Comparison of ENCODE assay signal across 19 cellular contexts in the genomic region with DNA sequence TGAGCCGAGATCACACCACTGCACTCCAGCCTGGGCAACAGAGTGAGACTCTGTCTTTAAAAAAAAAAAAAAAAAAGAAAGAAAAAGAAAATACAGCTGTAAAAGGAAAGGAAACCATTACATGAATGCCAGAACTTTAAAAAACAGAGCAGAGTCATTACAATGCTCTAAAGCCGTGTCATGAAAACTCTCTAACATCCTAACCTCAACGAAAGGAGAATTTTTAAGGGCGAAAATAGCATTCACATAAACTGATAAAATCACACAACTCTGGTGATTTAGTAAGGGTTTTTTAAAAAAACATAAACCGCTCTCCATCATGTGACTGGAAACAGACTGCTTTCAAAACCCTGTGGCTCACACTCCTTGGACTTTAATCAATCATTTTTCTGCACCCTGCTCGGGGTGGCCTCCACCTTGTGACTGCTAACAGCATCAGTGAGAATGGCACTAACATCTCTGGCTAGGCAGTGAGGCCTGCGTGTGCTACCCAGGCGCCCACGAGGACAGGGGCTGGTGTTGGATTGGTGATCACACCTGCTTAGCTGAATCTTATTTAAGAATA. TPM values are rescaled to one million over a fixed set of nuclear protein-coding genes. Genes with fewer than 3 reads are reported as not detected.
A peak's percentile ranks its signal among the peaks of the same experiment; 100 is the strongest.
DNase-seq lines count a peak whose midpoint lies in the region; ATAC-seq lines count a peak whose summit lies in the region.
"Had no signal": no experiment of that assay in that cellular context is flagged by ENCODE, and none has a peak within 500 bp of the region (broad histone marks: within the 10 kb centered on the region; RNA-seq: fewer than 3 reads in every experiment).

No MANE protein-coding gene starts in this region.

- H3K9me3 Mint-ChIP-seq in activated CD4-positive, alpha-beta T cell treated with anti-CD3 and anti-CD28 coated beads, Interleukin-2, amount 10 ng/mL, durations not matched to agents 7 days and 5 days = no peaks in the 10 kb centered on the region
- no peaks in the 10 kb centered on the region for H3K9me3 Mint-ChIP-seq in T-helper 2 cell treated with Interferon-gamma antibody and Interleukin-4, amounts not matched to agents 5 μg/mL and 100 μg/mL, for 36 hours
- no peaks in the 10 kb centered on the region for H3K9me3 Mint-ChIP-seq in effector memory CD8-positive, alpha-beta T cell
- no peaks in the 10 kb centered on the region for H3K9me3 Mint-ChIP-seq in stimulated activated effector memory CD8-positive, alpha-beta T cell treated with anti-CD3 and anti-CD28 coated beads, Interleukin-12 subunit alpha, Interleukin-12 subunit beta, amount 100 ng/mL, for 72 hours
- H3K9me3 Mint-ChIP-seq: HFFc6 had no signal

- no peaks in the 10 kb centered on the region for H3K27me3 ChIP-seq in HAP-1 (ENCODE audit: low read depth)
- H3K27me3 ChIP-seq: sigmoid colon had no signal

- in situ Hi-C loops in HAP-1 (cut with MboI; ENCODE audit: low sequenced_read_pairs) = no loop called here

- CTCF ChIA-PET in activated CD4-positive, alpha-beta T cell treated with anti-CD3 and anti-CD28 coated beads, Interleukin-2, amount 10 ng/mL, durations not matched to agents 7 days and 5 days (lab: Charles Lee) = no interaction called here

- H3K27ac Mint-ChIP-seq in activated CD4-positive, alpha-beta T cell treated with anti-CD3 and anti-CD28 coated beads, Interleukin-2, amount 10 ng/mL, durations not matched to agents 7 days and 5 days = peak overlapping the region; percentile 63
- H3K27ac Mint-ChIP-seq in T-helper 2 cell treated with Interferon-gamma antibody and Interleukin-4, amounts not matched to agents 5 μg/mL and 100 μg/mL, for 36 hours = peak overlapping the region; percentile 80
- peak overlapping the region in 1 of 2 donors; percentile 51 for H3K27ac Mint-ChIP-seq in effector memory CD8-positive, alpha-beta T cell
- peak overlapping the region; percentile 70 for H3K27ac Mint-ChIP-seq in stimulated activated effector memory CD8-positive, alpha-beta T cell treated with anti-CD3 and anti-CD28 coated beads, Interleukin-12 subunit alpha, Interleukin-12 subunit beta, amount 100 ng/mL, for 72 hours
- H3K27ac Mint-ChIP-seq: type B pancreatic cell had no signal

- H3K9me3 ChIP-seq in HAP-1 = no peaks in the 10 kb centered on the region
- H3K9me3 ChIP-seq: sigmoid colon had no signal

- H3K4me1 ChIP-seq in HAP-1 = no peaks in the 10 kb centered on the region
- H3K4me1 ChIP-seq: sigmoid colon had no signal

- peak; percentile 51 for ATAC-seq in effector memory CD8-positive, alpha-beta T cell (replicated peaks)
- ATAC-seq in stimulated activated effector memory CD8-positive, alpha-beta T cell treated with anti-CD3 and anti-CD28 coated beads, Interleukin-12 subunit alpha, Interleukin-12 subunit beta, amount 100 ng/mL, for 72 hours = peak; percentile 51
- ATAC-seq in GM21528 (IDR thresholded peaks at IDR 0.05; ENCODE audit: low FRiP score, unreplicated experiment) = no peak

- no peak overlapping the region for H3K4me3 Mint-ChIP-seq in activated CD4-positive, alpha-beta T cell treated with anti-CD3 and anti-CD28 coated beads, Interleukin-2, amount 10 ng/mL, durations not matched to agents 7 days and 5 days
- H3K4me3 Mint-ChIP-seq in T-helper 2 cell treated with Interferon-gamma antibody and Interleukin-4, amounts not matched to agents 5 μg/mL and 100 μg/mL, for 36 hours = peak overlapping the region; percentile 62
- H3K4me3 Mint-ChIP-seq in effector memory CD8-positive, alpha-beta T cell = peak overlapping the region in 1 of 2 donors; percentile 7
- H3K4me3 Mint-ChIP-seq in stimulated activated effector memory CD8-positive, alpha-beta T cell treated with anti-CD3 and anti-CD28 coated beads, Interleukin-12 subunit alpha, Interleukin-12 subunit beta, amount 100 ng/mL, for 72 hours = no peak overlapping the region
- H3K4me3 Mint-ChIP-seq: CD14-positive monocyte, HFFc6, type B pancreatic cell had no signal

- H3K36me3 Mint-ChIP-seq in activated CD4-positive, alpha-beta T cell treated with anti-CD3 and anti-CD28 coated beads, Interleukin-2, amount 10 ng/mL, durations not matched to agents 7 days and 5 days (ENCODE audit: low read depth) = peaks cover 56% of the 10 kb centered on the region
- H3K36me3 Mint-ChIP-seq in T-helper 2 cell treated with Interferon-gamma antibody and Interleukin-4, amounts not matched to agents 5 μg/mL and 100 μg/mL, for 36 hours (ENCODE audit: low read depth) = peaks cover 56% of the 10 kb centered on the region
- peaks cover 12% of the 10 kb centered on the region for H3K36me3 Mint-ChIP-seq in effector memory CD8-positive, alpha-beta T cell (ENCODE audit: insufficient read depth)
- peaks cover 16% of the 10 kb centered on the region for H3K36me3 Mint-ChIP-seq in stimulated activated effector memory CD8-positive, alpha-beta T cell treated with anti-CD3 and anti-CD28 coated beads, Interleukin-12 subunit alpha, Interleukin-12 subunit beta, amount 100 ng/mL, for 72 hours
- H3K36me3 Mint-ChIP-seq: type B pancreatic cell had no signal

- H3K4me3 ChIP-seq in HAP-1 = no peak overlapping the region
- H3K4me3 ChIP-seq: sigmoid colon had no signal

- DNase-seq in activated CD4-positive, alpha-beta T cell treated with anti-CD3 and anti-CD28 coated beads, Interleukin-2, amount 10 ng/mL, durations not matched to agents 7 days and 5 days = no peak
- no peak for DNase-seq in activated CD4-positive, alpha-beta T cell treated with anti-CD3 and anti-CD28 coated beads for 1 hour
- DNase-seq in T-helper 2 cell treated with Interferon-gamma antibody and Interleukin-4, amounts not matched to agents 5 μg/mL and 100 μg/mL, for 36 hours (ENCODE audit: low spot score) = peak; percentile 60
- DNase-seq in effector memory CD8-positive, alpha-beta T cell = no peak
- no peak for DNase-seq in stimulated activated effector memory CD8-positive, alpha-beta T cell treated with anti-CD3 and anti-CD28 coated beads, Interleukin-12 subunit alpha, Interleukin-12 subunit beta, amount 100 ng/mL, for 72 hours (ENCODE audit: low spot score in 2 of 2)
- DNase-seq in HAP-1 (ENCODE audit: low spot score in 2 of 2) = no peak
- no peak for DNase-seq in central memory CD4-positive, alpha-beta T cell
- DNase-seq: ACHN, DND-41, HFFc6, Kasumi-1, NCI-H1105, NCI-H2107, NCI-H526, SHP77, sigmoid colon had no signal

- H3K36me3 ChIP-seq in HAP-1 (replicated peaks) = no peaks in the 10 kb centered on the region
- H3K36me3 ChIP-seq: sigmoid colon had no signal

- no peaks in the 10 kb centered on the region for H3K27me3 Mint-ChIP-seq in activated CD4-positive, alpha-beta T cell treated with anti-CD3 and anti-CD28 coated beads, Interleukin-2, amount 10 ng/mL, durations not matched to agents 7 days and 5 days
- H3K27me3 Mint-ChIP-seq in T-helper 2 cell treated with Interferon-gamma antibody and Interleukin-4, amounts not matched to agents 5 μg/mL and 100 μg/mL, for 36 hours (ENCODE audit: low read depth) = no peaks in the 10 kb centered on the region
- no peaks in the 10 kb centered on the region for H3K27me3 Mint-ChIP-seq in effector memory CD8-positive, alpha-beta T cell

- peaks cover 71% of the 10 kb centered on the region for H3K4me1 Mint-ChIP-seq in activated CD4-positive, alpha-beta T cell treated with anti-CD3 and anti-CD28 coated beads, Interleukin-2, amount 10 ng/mL, durations not matched to agents 7 days and 5 days
- peaks cover 58% of the 10 kb centered on the region for H3K4me1 Mint-ChIP-seq in T-helper 2 cell treated with Interferon-gamma antibody and Interleukin-4, amounts not matched to agents 5 μg/mL and 100 μg/mL, for 36 hours (ENCODE audit: low read depth)
- H3K4me1 Mint-ChIP-seq in effector memory CD8-positive, alpha-beta T cell (ENCODE audit: low read depth in 2 of 2) = peaks cover 50 to 75% of the 10 kb centered on the region in 2 donors
- peaks cover 68% of the 10 kb centered on the region for H3K4me1 Mint-ChIP-seq in stimulated activated effector memory CD8-positive, alpha-beta T cell treated with anti-CD3 and anti-CD28 coated beads, Interleukin-12 subunit alpha, Interleukin-12 subunit beta, amount 100 ng/mL, for 72 hours

- POLR2A ChIA-PET in activated CD4-positive, alpha-beta T cell treated with anti-CD3 and anti-CD28 coated beads, Interleukin-2, amount 10 ng/mL, durations not matched to agents 7 days and 5 days (lab: Charles Lee) = no interaction called here

RNA-seq across cellular contexts. Expression of a gene that starts 12.1 kb away (rescaled TPM):
- 100 to 1,000 TPM; 269 to 281 TPM for total RNA-seq in activated CD4-positive, alpha-beta T cell treated with anti-CD3 and anti-CD28 coated beads, Interleukin-2, amount 10 ng/mL, durations not matched to agents 7 days and 5 days
